9 cellular contexts compared by ENCODE assay signal in genomic region chr4:27000820-27001219, GRCh38.
DNase-seq lines count a peak whose midpoint lies in the region; ATAC-seq and TF ChIP-seq lines count a peak whose summit lies in the region.
"Had no signal": no experiment of that assay in that cellular context is flagged by ENCODE, and none has a peak within 500 bp of the region (broad histone marks: within the 10 kb centered on the region; RNA-seq: fewer than 3 reads in every experiment).

No MANE protein-coding gene starts in this region.

- peaks cover 51% of the 10 kb centered on the region for H3K4me1 Mint-ChIP-seq in CD4-positive, alpha-beta T cell (ENCODE audit: low read depth)

- DNase-seq in CD4-positive, alpha-beta T cell: no peak
- DNase-seq in cardiac fibroblast (ENCODE audit: low read depth in 2 of 2): no peak
- DNase-seq in stimulated activated CD4-positive, alpha-beta T cell treated with anti-CD3 and anti-CD28 coated beads, Interleukin-4, amount 100 ng/mL, for 4 hours: no peak
- DNase-seq in stimulated activated CD4-positive, alpha-beta T cell treated with anti-CD3 and anti-CD28 coated beads, Interleukin-2, amount 100 ng/mL, for 48 hours: no peak
- DNase-seq in islet precursor cell: no peak

- no peaks in the 10 kb centered on the region for H3K9me3 ChIP-seq in CD4-positive, alpha-beta T cell (ENCODE audit: control insufficient read depth, low read length)

- no peak overlapping the region for H3K27ac ChIP-seq in CD4-positive, alpha-beta T cell (ENCODE audit: low read depth, low read length)

- H3K4me3 ChIP-seq in cardiac fibroblast (replicated peaks in 1 of 2; ENCODE audit: low read depth in 2 of 2, low read length in 2 of 2): no peak overlapping the region

- POLR2A ChIA-PET in CD4-positive, alpha-beta T cell (lab: Charles Lee): interaction anchor here (1.6 kb wide), 1 partner anchor 140 kb away, joined by 6 read pairs; the partner anchor contains the start of gene STIM2

- H3K27ac Mint-ChIP-seq in CD4-positive, alpha-beta T cell: peak overlapping the region; percentile 50
- H3K27ac Mint-ChIP-seq: dendritic cell treated with granulocyte-macrophage colony-stimulating factor and Interleukin-4, amounts not matched to agents 40 ng/mL and 50 ng/mL, for 4 days had no signal

- H3K27me3 Mint-ChIP-seq in CD4-positive, alpha-beta T cell: no peaks in the 10 kb centered on the region
- H3K27me3 Mint-ChIP-seq: dendritic cell treated with granulocyte-macrophage colony-stimulating factor and Interleukin-4, amounts not matched to agents 40 ng/mL and 50 ng/mL, for 4 days had no signal

- CTCF ChIA-PET in CD4-positive, alpha-beta T cell (lab: Charles Lee): interaction anchor here (1.1 to 1.8 kb wide), 3 partner anchors 9 to 140 kb away, joined by 4 to 7 read pairs (median 5); partner anchors contain the start of gene STIM2

- H3K4me3 Mint-ChIP-seq in CD4-positive, alpha-beta T cell: no peak overlapping the region
- H3K4me3 Mint-ChIP-seq: dendritic cell treated with granulocyte-macrophage colony-stimulating factor and Interleukin-4, amounts not matched to agents 40 ng/mL and 50 ng/mL, for 4 days had no signal

- no peaks in the 10 kb centered on the region for H3K27me3 ChIP-seq in CD4-positive, alpha-beta T cell (ENCODE audit: control insufficient read depth, insufficient read depth, low read length)

- intact Hi-C loops in CD4-positive, alpha-beta T cell (cut with DNase I, micrococcal nuclease): loop anchor here (5.0 kb wide), 3 partner anchors 139 to 669 kb away; partner anchors contain the start of genes STIM2 (in 1 of the 2) and TBC1D19 (in 1 of the 2)

- ATAC-seq in CD4-positive, alpha-beta T cell (ENCODE audit: poor library complexity): peak; percentile 87
- ATAC-seq in GM19035 (IDR thresholded peaks at IDR 0.05; ENCODE audit: unreplicated experiment): peak; percentile 84
- ATAC-seq in HG03378 (IDR thresholded peaks at IDR 0.05; ENCODE audit: unreplicated experiment): peak; percentile 88
- ATAC-seq in HG02840 (IDR thresholded peaks at IDR 0.05; ENCODE audit: low FRiP score, unreplicated experiment): no peak

- H3K36me3 Mint-ChIP-seq in CD4-positive, alpha-beta T cell (ENCODE audit: low read depth): peaks cover 45% of the 10 kb centered on the region

- H3K9me3 Mint-ChIP-seq in CD4-positive, alpha-beta T cell: no peaks in the 10 kb centered on the region
- H3K9me3 Mint-ChIP-seq: dendritic cell treated with granulocyte-macrophage colony-stimulating factor and Interleukin-4, amounts not matched to agents 40 ng/mL and 50 ng/mL, for 4 days had no signal

- peak; percentile 56 for TF ChIP-seq CTCF in CD4-positive, alpha-beta T cell (IDR thresholded peaks at IDR 0.05)
- peak; percentile 8 for TF ChIP-seq CTCF in cardiac fibroblast (IDR thresholded peaks at IDR 0.05; ENCODE audit: low read depth, low read length)
